8 cellular contexts compared by ENCODE assay signal in genomic region chr12:10140001-10140400, GRCh38. TPM values are rescaled to one million over a fixed set of nuclear protein-coding genes. Genes with fewer than 3 reads are reported as not detected.
A peak's percentile ranks its signal among the peaks of the same experiment; 100 is the strongest.
DNase-seq lines count a peak whose midpoint lies in the region; ATAC-seq and TF ChIP-seq lines count a peak whose summit lies in the region.

No MANE protein-coding gene starts in this region.

- ATAC-seq in naive thymus-derived CD4-positive, alpha-beta T cell = peak; percentile 72
- no peak for ATAC-seq in HG02852 (IDR thresholded peaks at IDR 0.05; ENCODE audit: unreplicated experiment)
- ATAC-seq in HG03460 (IDR thresholded peaks at IDR 0.05; ENCODE audit: unreplicated experiment) = no peak

- POLR2A ChIA-PET in naive thymus-derived CD4-positive, alpha-beta T cell (lab: Charles Lee) = no interaction called here

- DNase-seq in SIG-M5 treated with dmso at 0.1 percent for 504 hours (lab: John Stamatoyannopoulos, UW; ENCODE audit: unreplicated experiment) (peak; percentile 79), SIG-M5 (lab: John Stamatoyannopoulos, UW) (no peak), NCI-H1417 treated with DMSO at 0.1 percent for 48 hours (lab: John Stamatoyannopoulos, UW) (peak; percentile 20), endothelial cell (ENCODE audit: low spot score) (peak; percentile 49)
- DNase-seq in activated CD4-positive, alpha-beta T cell treated with anti-CD3 and anti-CD28 coated beads for 4 hours = peak; percentile 26 to 31
- peak in 7 of 9 donors; percentile 26 to 66 (median 49) for DNase-seq in naive thymus-derived CD4-positive, alpha-beta T cell

- CTCF ChIA-PET in naive thymus-derived CD4-positive, alpha-beta T cell (lab: Charles Lee) = interaction anchor here (0.5 to 3.8 kb wide), 14 partner anchors 9 to 469 kb away, joined by 3 to 36 read pairs (median 3); partner anchors contain the start of gene CLEC7A

- H3K4me1 ChIP-seq in naive thymus-derived CD4-positive, alpha-beta T cell (ENCODE audit: control insufficient read depth in 2 of 2, insufficient read depth in 2 of 2, low read length in 2 of 2) = no peaks in the 10 kb centered on the region

- no peaks in the 10 kb centered on the region for H3K9me3 ChIP-seq in naive thymus-derived CD4-positive, alpha-beta T cell (ENCODE audit: control insufficient read depth in 2 of 3, low read length in 3 of 3)

- peak; percentile 71 for TF ChIP-seq CTCF in endothelial cell (IDR thresholded peaks at IDR 0.05; ENCODE audit: unreplicated experiment)

- intact Hi-C loops in naive thymus-derived CD4-positive, alpha-beta T cell (cut with micrococcal nuclease) = loop anchor here (1.0 to 10.0 kb wide), 9 partner anchors 106 to 506 kb away; no protein-coding TSS in a partner anchor

- H3K36me3 Mint-ChIP-seq in endothelial cell (ENCODE audit: low read depth, unreplicated experiment) = no peaks in the 10 kb centered on the region
- no peaks in the 10 kb centered on the region for H3K36me3 Mint-ChIP-seq in naive thymus-derived CD4-positive, alpha-beta T cell

- no peaks in the 10 kb centered on the region for H3K9me3 Mint-ChIP-seq in endothelial cell (ENCODE audit: unreplicated experiment)
- peaks cover 0 to 3% (median 0%) of the 10 kb centered on the region in 11 donors for H3K9me3 Mint-ChIP-seq in naive thymus-derived CD4-positive, alpha-beta T cell

- H3K27me3 Mint-ChIP-seq in endothelial cell (ENCODE audit: unreplicated experiment) = no peaks in the 10 kb centered on the region
- peaks cover 0 to 51% (median 0%) of the 10 kb centered on the region in 5 donors for H3K27me3 Mint-ChIP-seq in naive thymus-derived CD4-positive, alpha-beta T cell

- H3K4me3 ChIP-seq in naive thymus-derived CD4-positive, alpha-beta T cell (ENCODE audit: low read length) = no peak overlapping the region

- no peak overlapping the region for H3K27ac ChIP-seq in naive thymus-derived CD4-positive, alpha-beta T cell (ENCODE audit: low read depth, low read length)

- H3K4me3 Mint-ChIP-seq in endothelial cell (ENCODE audit: unreplicated experiment) = no peak overlapping the region
- H3K4me3 Mint-ChIP-seq in naive thymus-derived CD4-positive, alpha-beta T cell = no peak overlapping the region

- H3K27ac Mint-ChIP-seq in endothelial cell (ENCODE audit: unreplicated experiment) = peak overlapping the region; percentile 12
- H3K27ac Mint-ChIP-seq in naive thymus-derived CD4-positive, alpha-beta T cell = no peak overlapping the region

- no peaks in the 10 kb centered on the region for H3K36me3 ChIP-seq in naive thymus-derived CD4-positive, alpha-beta T cell (ENCODE audit: control insufficient read depth in 2 of 3, insufficient read depth in 3 of 3, low read length in 3 of 3)

- peaks cover 8% of the 10 kb centered on the region for H3K4me1 Mint-ChIP-seq in endothelial cell (ENCODE audit: unreplicated experiment)
- H3K4me1 Mint-ChIP-seq in naive thymus-derived CD4-positive, alpha-beta T cell = peaks cover 0 to 3% (median 0%) of the 10 kb centered on the region in 7 donors

- no peaks in the 10 kb centered on the region for H3K27me3 ChIP-seq in naive thymus-derived CD4-positive, alpha-beta T cell (ENCODE audit: control insufficient read depth in 2 of 2, insufficient read depth in 2 of 2, low read length in 2 of 2)

RNA-seq across cellular contexts. Expression of gene CLEC7A, which starts 10.0 kb away (rescaled TPM):
- total RNA-seq in endothelial cell (ENCODE audit: unreplicated experiment) = not detected
- total RNA-seq in naive thymus-derived CD4-positive, alpha-beta T cell = 100 to 1,000 TPM in 1 of 5 experiments, 10 to 100 TPM in 1, 1 to 10 TPM in 2, not detected in 1; 1.5 to 121 (median 7.2) TPM
- not detected for polyA plus RNA-seq in naive thymus-derived CD4-positive, alpha-beta T cell

RNA-seq across cellular contexts. Expression of gene OLR1, which starts 31.9 kb away (rescaled TPM):
- not detected for total RNA-seq in endothelial cell (ENCODE audit: unreplicated experiment)
- total RNA-seq in naive thymus-derived CD4-positive, alpha-beta T cell = 1 to 10 TPM in 2 of 5 experiments, not detected in 3; 3.1 to 4.0 TPM
- polyA plus RNA-seq in naive thymus-derived CD4-positive, alpha-beta T cell = not detected

RNA-seq across cellular contexts. Expression of gene TMEM52B, which starts 38.8 kb away (rescaled TPM):
- not detected for total RNA-seq in endothelial cell (ENCODE audit: unreplicated experiment)
- under 1 TPM in 1 of 5 experiments, not detected in 4; 0.47 TPM for total RNA-seq in naive thymus-derived CD4-positive, alpha-beta T cell
- not detected for polyA plus RNA-seq in naive thymus-derived CD4-positive, alpha-beta T cell

RNA-seq across cellular contexts. Expression of gene CLEC1A, which starts 41.2 kb away (rescaled TPM):
- 29.3 TPM for total RNA-seq in endothelial cell (ENCODE audit: unreplicated experiment)
- 1 to 10 TPM in 1 of 5 experiments, not detected in 4; 1.0 TPM for total RNA-seq in naive thymus-derived CD4-positive, alpha-beta T cell
- polyA plus RNA-seq in naive thymus-derived CD4-positive, alpha-beta T cell = not detected
